9 cellular contexts compared by ENCODE assay signal in genomic region chr5:132831095-132831860, GRCh38. TPM values are rescaled to one million over a fixed set of nuclear protein-coding genes. Genes with fewer than 3 reads are reported as not detected.
DNase-seq lines count a peak whose midpoint lies in the region; ATAC-seq and TF ChIP-seq lines count a peak whose summit lies in the region.
"Had no signal": no experiment of that assay in that cellular context is flagged by ENCODE, and none has a peak within 500 bp of the region (broad histone marks: within the 10 kb centered on the region; RNA-seq: fewer than 3 reads in every experiment).

No MANE protein-coding gene starts in this region.

- ATAC-seq in activated CD8-positive, alpha-beta memory T cell treated with anti-CD3 and anti-CD28 coated beads, Interleukin-2, amount 10 ng/mL, durations not matched to agents 7 days and 5 days = no peak

- H3K27ac Mint-ChIP-seq in activated CD8-positive, alpha-beta memory T cell treated with anti-CD3 and anti-CD28 coated beads, Interleukin-2, amount 10 ng/mL, durations not matched to agents 7 days and 5 days = no peak overlapping the region

- intact Hi-C loops in ascending aorta (cut with DNase I) = loop anchor here (5.0 kb wide), 1 partner anchor 51 kb away; no protein-coding TSS in a partner anchor
- intact Hi-C loops in testis (cut with DNase I; ENCODE audit: low total_unique reads) = no loop called here

- no peak for TF ChIP-seq CTCF in ascending aorta (IDR thresholded peaks at IDR 0.05)
- TF ChIP-seq CTCF in liver (IDR thresholded peaks at IDR 0.05; ENCODE audit: low read depth, low read length, missing input control) = no peak
- TF ChIP-seq CTCF in testis (IDR thresholded peaks at IDR 0.05) = no peak

- DNase-seq in activated CD8-positive, alpha-beta memory T cell treated with anti-CD3 and anti-CD28 coated beads, Interleukin-2, amount 10 ng/mL, durations not matched to agents 7 days and 5 days = no peak
- no peak for DNase-seq in activated CD8-positive, alpha-beta memory T cell treated with anti-CD3 and anti-CD28 coated beads, Interleukin-2, amount 50 U/mL, for 48 hours
- DNase-seq in ascending aorta (ENCODE audit: low spot score in 2 of 2) (no peak), testis (no peak), NCI-H1694 (lab: John Stamatoyannopoulos, UW) (no peak), hippocampal formation (lab: John Stamatoyannopoulos, UW) (no peak), 8988T (no peak)

- H3K27me3 Mint-ChIP-seq in activated CD8-positive, alpha-beta memory T cell treated with anti-CD3 and anti-CD28 coated beads, Interleukin-2, amount 10 ng/mL, durations not matched to agents 7 days and 5 days = peaks cover 43% of the 10 kb centered on the region

- TF ChIP-seq RAD21 in liver (IDR thresholded peaks at IDR 0.05) = no peak

- H3K9ac ChIP-seq in liver (ENCODE audit: low read depth in 1 of 2, low read length in 2 of 2) = peak overlapping the region; percentile 42 to 67

- H3K4me3 Mint-ChIP-seq in activated CD8-positive, alpha-beta memory T cell treated with anti-CD3 and anti-CD28 coated beads, Interleukin-2, amount 10 ng/mL, durations not matched to agents 7 days and 5 days = peak overlapping the region; percentile 49

- CTCF ChIA-PET in activated CD8-positive, alpha-beta memory T cell treated with anti-CD3 and anti-CD28 coated beads, Interleukin-2, amount 10 ng/mL, durations not matched to agents 7 days and 5 days (lab: Charles Lee) = interaction anchor here (0.7 to 6.8 kb wide), 8 partner anchors 9 to 202 kb away, joined by 3 to 60 read pairs (median 5); partner anchors contain the start of genes GDF9 and UQCRQ

- WGBS in liver = 78% methylated on average over 15 of the region's 15 CpGs
- 71 to 75% methylated on average over 14 to 15 of the region's 15 CpGs for WGBS in testis, 2 donors

- H3K4me3 ChIP-seq in ascending aorta (peak overlapping the region; percentile 74 to 78), liver (ENCODE audit: low read depth in 1 of 3, low read length in 3 of 3) (peak overlapping the region in 1 of 3 donors; percentile 83), testis (peak overlapping the region; percentile 54 to 63)

- no peaks in the 10 kb centered on the region for H3K36me3 Mint-ChIP-seq in activated CD8-positive, alpha-beta memory T cell treated with anti-CD3 and anti-CD28 coated beads, Interleukin-2, amount 10 ng/mL, durations not matched to agents 7 days and 5 days

- H3K36me3 ChIP-seq in ascending aorta (no peaks in the 10 kb centered on the region), liver (ENCODE audit: control insufficient read depth in 4 of 4, insufficient read depth in 3 of 4, low read depth in 1 of 4, low read length in 3 of 4) (peaks cover 0 to 5% (median 0%) of the 10 kb centered on the region in 4 donors), testis (ENCODE audit: low read depth, missing control alignments) (no peaks in the 10 kb centered on the region)
- H3K36me3 ChIP-seq: spleen had no signal

- peaks cover 15% of the 10 kb centered on the region for H3K4me1 Mint-ChIP-seq in activated CD8-positive, alpha-beta memory T cell treated with anti-CD3 and anti-CD28 coated beads, Interleukin-2, amount 10 ng/mL, durations not matched to agents 7 days and 5 days

- H3K27ac ChIP-seq in ascending aorta = no peak overlapping the region
- peak overlapping the region; percentile 94 to 96 for H3K27ac ChIP-seq in liver (ENCODE audit: low read depth in 1 of 2, low read length in 2 of 2)
- no peak overlapping the region for H3K27ac ChIP-seq in testis

- no peak for TF ChIP-seq POLR2A in testis (IDR thresholded peaks at IDR 0.05)

- H3K9me3 ChIP-seq in ascending aorta = no peaks in the 10 kb centered on the region
- no peaks in the 10 kb centered on the region for H3K9me3 ChIP-seq in liver (ENCODE audit: control insufficient read depth in 4 of 4, low read length in 3 of 4)
- no peaks in the 10 kb centered on the region for H3K9me3 ChIP-seq in testis
- H3K9me3 ChIP-seq: spleen had no signal

- no peaks in the 10 kb centered on the region for H3K9me3 Mint-ChIP-seq in activated CD8-positive, alpha-beta memory T cell treated with anti-CD3 and anti-CD28 coated beads, Interleukin-2, amount 10 ng/mL, durations not matched to agents 7 days and 5 days (ENCODE audit: low read depth)

- H3K4me1 ChIP-seq in ascending aorta (peaks cover 5 to 9% of the 10 kb centered on the region in 2 donors), liver (ENCODE audit: control insufficient read depth in 4 of 4, insufficient read depth in 4 of 4, low read length in 3 of 4) (peaks cover under 1 to 38% (median 21%) of the 10 kb centered on the region in 4 donors), testis (peaks cover 4% of the 10 kb centered on the region)

- H3K27me3 ChIP-seq in ascending aorta (no peaks in the 10 kb centered on the region), liver (ENCODE audit: control insufficient read depth in 4 of 4, insufficient read depth in 4 of 4, low read length in 3 of 4) (no peaks in the 10 kb centered on the region), testis (no peaks in the 10 kb centered on the region)

TF ChIP-seq in liver, 16 proteins besides CTCF, POLR2A, EP300 and RAD21:
- TF ChIP-seq ZBTB33 (IDR thresholded peaks at IDR 0.05) (no peak), HNF4A (conservative IDR thresholded peaks at IDR 0.05) (peak; percentile 63 to 76), RXRA (IDR thresholded peaks at IDR 0.05) (peak in 1 of 2 donors; percentile 6)
TF ChIP-seq in liver: peak in this region for 2.

RNA-seq across cellular contexts. Expression of gene SHROOM1, which starts 0.8 kb away (rescaled TPM):
- total RNA-seq in activated CD8-positive, alpha-beta memory T cell treated with anti-CD3 and anti-CD28 coated beads, Interleukin-2, amount 10 ng/mL, durations not matched to agents 7 days and 5 days = 10 to 100 TPM in 1 of 2 experiments, 1 to 10 TPM in 1; 4.4 to 11.5 TPM
- total RNA-seq in ascending aorta = 49.4 TPM
- total RNA-seq in liver = 10 to 100 TPM in 1 of 2 donors, 1 to 10 TPM in 1; 6.1 to 23.0 TPM
- polyA plus RNA-seq in liver = 10 to 100 TPM; 13.7 to 28.5 TPM
- 1 to 10 TPM; 9.0 to 9.6 TPM for total RNA-seq in testis
- polyA plus RNA-seq in testis (ENCODE audit: insufficient read depth, low read depth, low replicate concordance) = 2.1 TPM

RNA-seq across cellular contexts. Expression of gene SOWAHA, which starts 18.2 kb away (rescaled TPM):
- under 1 TPM in 1 of 2 experiments, not detected in 1; 0.42 TPM for total RNA-seq in activated CD8-positive, alpha-beta memory T cell treated with anti-CD3 and anti-CD28 coated beads, Interleukin-2, amount 10 ng/mL, durations not matched to agents 7 days and 5 days
- not detected for total RNA-seq in ascending aorta
- 1 to 10 TPM; 1.6 to 1.9 TPM for total RNA-seq in liver
- 1 to 10 TPM; 1.3 to 2.2 TPM for polyA plus RNA-seq in liver
- total RNA-seq in testis = 1 to 10 TPM; 1.2 to 1.3 TPM
- polyA plus RNA-seq in testis (ENCODE audit: insufficient read depth, low read depth, low replicate concordance) = 0.46 TPM
- total RNA-seq: spleen had no signal

RNA-seq across cellular contexts. Expression of gene GDF9, which starts 35.0 kb away (rescaled TPM):
- total RNA-seq in activated CD8-positive, alpha-beta memory T cell treated with anti-CD3 and anti-CD28 coated beads, Interleukin-2, amount 10 ng/mL, durations not matched to agents 7 days and 5 days = under 1 TPM; 0.26 to 0.67 TPM
- total RNA-seq in ascending aorta (not detected), liver (under 1 TPM in 1 of 2 donors, not detected in 1; 0.08 TPM), testis (10 to 100 TPM in 1 of 2 donors, 1 to 10 TPM in 1; 5.7 to 13.5 TPM)
- polyA plus RNA-seq in liver (under 1 TPM; 0.08 to 0.10 TPM), testis (ENCODE audit: insufficient read depth, low read depth, low replicate concordance) (14.2 TPM)

RNA-seq across cellular contexts. Expression of gene UQCRQ, which starts 35.2 kb away (rescaled TPM):
- total RNA-seq in activated CD8-positive, alpha-beta memory T cell treated with anti-CD3 and anti-CD28 coated beads, Interleukin-2, amount 10 ng/mL, durations not matched to agents 7 days and 5 days = 100 to 1,000 TPM; 344 to 446 TPM
- total RNA-seq in ascending aorta = 53.6 TPM
- total RNA-seq in liver = 100 to 1,000 TPM in 1 of 2 donors, 10 to 100 TPM in 1; 62.5 to 103 TPM
- 1,000 to 10,000 TPM in 1 of 2 donors, 100 to 1,000 TPM in 1; 548 to 2,326 TPM for polyA plus RNA-seq in liver
- total RNA-seq in testis = 100 to 1,000 TPM; 154 to 171 TPM
- 167 TPM for polyA plus RNA-seq in testis (ENCODE audit: insufficient read depth, low read depth, low replicate concordance)

RNA-seq across cellular contexts. Expression of gene LEAP2, which starts 42.2 kb away (rescaled TPM):
- 1 to 10 TPM; 2.7 to 6.0 TPM for total RNA-seq in activated CD8-positive, alpha-beta memory T cell treated with anti-CD3 and anti-CD28 coated beads, Interleukin-2, amount 10 ng/mL, durations not matched to agents 7 days and 5 days
- total RNA-seq in ascending aorta = 0.21 TPM
- total RNA-seq in liver = 10 to 100 TPM; 12.0 to 56.7 TPM
- 100 to 1,000 TPM in 1 of 2 donors, 10 to 100 TPM in 1; 68.1 to 736 TPM for polyA plus RNA-seq in liver
- total RNA-seq in testis = 1 to 10 TPM; 1.8 to 4.1 TPM
- polyA plus RNA-seq in testis (ENCODE audit: insufficient read depth, low read depth, low replicate concordance) = 3.6 TPM

Comparison
In these comparisons a context has a peak if more than half of its experiments do, and no peak if none do; other contexts are left out.
1. H3K27ac ChIP-seq: peak in liver (2 of 2); none in ascending aorta (0 of 2) and testis (0 of 2).